In the genomic region with DNA sequence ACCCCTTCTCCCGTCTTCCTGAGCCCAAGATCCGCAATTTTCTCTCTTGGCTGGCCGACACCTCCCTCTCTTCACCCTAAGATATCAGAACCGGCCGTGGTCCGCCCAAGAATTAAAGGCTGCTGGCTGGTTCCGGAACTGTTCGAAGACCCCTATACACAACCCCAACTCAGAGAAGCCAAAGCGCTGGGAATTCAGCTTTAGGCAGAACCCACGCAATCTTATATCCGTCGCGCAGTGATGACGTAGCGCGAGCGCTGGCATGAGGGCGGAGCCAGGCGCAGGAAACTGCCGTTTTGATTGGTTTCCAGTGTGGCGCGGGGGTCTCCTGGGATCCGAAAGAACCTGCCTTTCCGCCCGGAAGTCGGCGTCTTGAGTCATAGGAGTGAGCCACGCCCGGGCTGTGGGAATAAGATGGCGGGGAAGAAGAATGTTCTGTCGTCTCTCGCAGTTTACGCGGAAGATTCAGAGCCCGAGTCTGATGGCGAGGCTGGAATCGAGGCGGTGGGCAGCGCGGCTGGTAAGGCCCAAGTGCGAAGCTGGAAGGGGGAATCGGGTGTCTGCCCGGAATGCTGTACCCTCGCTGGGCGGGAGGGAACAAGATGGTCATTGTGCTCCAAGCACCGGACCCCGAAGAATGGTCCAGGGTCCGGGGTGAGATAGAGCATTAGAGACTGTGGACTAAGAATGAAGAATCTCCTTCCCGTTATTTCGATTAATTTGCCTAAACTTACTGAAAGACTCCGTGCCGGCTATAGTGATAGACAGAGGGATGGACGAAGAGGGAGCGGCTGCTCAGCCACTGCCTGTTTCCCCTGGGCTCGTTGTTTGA, we compare ENCODE assay signal across 9 cellular contexts. TPM values are rescaled to one million over a fixed set of nuclear protein-coding genes. Genes with fewer than 3 reads are reported as not detected.
DNase-seq lines count a peak whose midpoint lies in the region; ATAC-seq and TF ChIP-seq lines count a peak whose summit lies in the region.
"Had no signal": no experiment of that assay in that cellular context is flagged by ENCODE, and none has a peak within 500 bp of the region (broad histone marks: within the 10 kb centered on the region; RNA-seq: fewer than 3 reads in every experiment).

TSS of gene RECQL5 (minus strand) at position 196 of the 832 bp plus-strand sequence. CDS start 597 bp downstream, outside the sequence.
TSS of gene SAP30BP (plus strand) at position 380 of the 832 bp plus-strand sequence. CDS start at position 415, 35 bp downstream.

- DNase-seq in NCI-H748 (lab: John Stamatoyannopoulos, UW; ENCODE audit: unreplicated experiment) (peak; percentile 96), coronary artery (ENCODE audit: low spot score) (peak; percentile 97)
- peak; percentile 99 for DNase-seq in activated CD4-positive, alpha-beta T cell treated with anti-CD3 and anti-CD28 coated beads, Interleukin-2, amount 10 ng/mL, durations not matched to agents 7 days and 5 days
- DNase-seq in stimulated activated CD4-positive, alpha-beta T cell treated with anti-CD3 and anti-CD28 coated beads, Interleukin-1b, Interleukin-23, amount 100 ng/mL, for 4 hours (ENCODE audit: low read depth in 2 of 2) = peak; percentile 94 to 99

- POLR2A ChIA-PET in activated CD4-positive, alpha-beta T cell treated with anti-CD3 and anti-CD28 coated beads, Interleukin-2, amount 10 ng/mL, durations not matched to agents 7 days and 5 days (lab: Charles Lee) = interaction anchor here (0.6 kb wide), 1 partner anchor 109 kb away, joined by 3 read pairs; no protein-coding TSS in a partner anchor

- H3K36me3 Mint-ChIP-seq in activated CD4-positive, alpha-beta T cell treated with anti-CD3 and anti-CD28 coated beads, Interleukin-2, amount 10 ng/mL, durations not matched to agents 7 days and 5 days (ENCODE audit: low read depth) = peaks cover 20% of the 10 kb centered on the region

- no peaks in the 10 kb centered on the region for H3K9me3 ChIP-seq in BLaER1

- peaks cover 32% of the 10 kb centered on the region for H3K4me1 Mint-ChIP-seq in activated CD4-positive, alpha-beta T cell treated with anti-CD3 and anti-CD28 coated beads, Interleukin-2, amount 10 ng/mL, durations not matched to agents 7 days and 5 days

- H4K20me1 ChIP-seq in BLaER1 = peaks cover 28% of the 10 kb centered on the region

- ATAC-seq in GM19328 (IDR thresholded peaks at IDR 0.05; ENCODE audit: unreplicated experiment) = peak; percentile 74
- peak; percentile 71 for ATAC-seq in HG03520 (IDR thresholded peaks at IDR 0.05; ENCODE audit: unreplicated experiment)

- no peaks in the 10 kb centered on the region for H3K9me3 Mint-ChIP-seq in activated CD4-positive, alpha-beta T cell treated with anti-CD3 and anti-CD28 coated beads, Interleukin-2, amount 10 ng/mL, durations not matched to agents 7 days and 5 days
- H3K9me3 Mint-ChIP-seq: stimulated activated naive CD8-positive, alpha-beta T cell treated with anti-CD3 and anti-CD28 coated beads, Interleukin-15, Interleukin-2, amounts not matched to agents 100 ng/mL and 50 ng/mL, for 24 hours had no signal

- H3K36me3 ChIP-seq in BLaER1 = peaks cover 57% of the 10 kb centered on the region

- H3K27me3 Mint-ChIP-seq in activated CD4-positive, alpha-beta T cell treated with anti-CD3 and anti-CD28 coated beads, Interleukin-2, amount 10 ng/mL, durations not matched to agents 7 days and 5 days = no peaks in the 10 kb centered on the region
- H3K27me3 Mint-ChIP-seq: stimulated activated naive CD8-positive, alpha-beta T cell treated with anti-CD3 and anti-CD28 coated beads, Interleukin-15, Interleukin-2, amounts not matched to agents 100 ng/mL and 50 ng/mL, for 24 hours had no signal

- H3K4me1 ChIP-seq in BLaER1 = peaks cover 35% of the 10 kb centered on the region

- H3K27ac ChIP-seq in BLaER1 (peak within 1 kb of the TSS; percentile 82), coronary artery (peak within 1 kb of the TSS; percentile 80 to 92), layer of hippocampus (ENCODE audit: low read depth, low read length) (peak within 1 kb of the TSS; percentile 69)

- CTCF ChIA-PET in activated CD4-positive, alpha-beta T cell treated with anti-CD3 and anti-CD28 coated beads, Interleukin-2, amount 10 ng/mL, durations not matched to agents 7 days and 5 days (lab: Charles Lee) = interaction anchor here (0.6 to 2.0 kb wide), 9 partner anchors 14 to 396 kb away, joined by 3 to 9 read pairs (median 3); partner anchors contain the start of genes GRB2, MIF4GD and SMIM5

- H3K27ac Mint-ChIP-seq in activated CD4-positive, alpha-beta T cell treated with anti-CD3 and anti-CD28 coated beads, Interleukin-2, amount 10 ng/mL, durations not matched to agents 7 days and 5 days = peak within 1 kb of the TSS; percentile 78
- H3K27ac Mint-ChIP-seq: stimulated activated naive CD8-positive, alpha-beta T cell treated with anti-CD3 and anti-CD28 coated beads, Interleukin-15, Interleukin-2, amounts not matched to agents 100 ng/mL and 50 ng/mL, for 24 hours had no signal

- peak within 1 kb of the TSS; percentile 95 for H3K4me2 ChIP-seq in BLaER1

- H3K4me3 ChIP-seq in BLaER1 (peak within 1 kb of the TSS; percentile 88), coronary artery (peak within 1 kb of the TSS; percentile 89)

- H3K9ac ChIP-seq in BLaER1 = peak within 1 kb of the TSS; percentile 87

- no peak for TF ChIP-seq CTCF in coronary artery (IDR thresholded peaks at IDR 0.05)

- no peak within 1 kb of the TSS for H3K4me3 Mint-ChIP-seq in activated CD4-positive, alpha-beta T cell treated with anti-CD3 and anti-CD28 coated beads, Interleukin-2, amount 10 ng/mL, durations not matched to agents 7 days and 5 days
- H3K4me3 Mint-ChIP-seq: stimulated activated naive CD8-positive, alpha-beta T cell treated with anti-CD3 and anti-CD28 coated beads, Interleukin-15, Interleukin-2, amounts not matched to agents 100 ng/mL and 50 ng/mL, for 24 hours had no signal

- H3K27me3 ChIP-seq in BLaER1 (no peaks in the 10 kb centered on the region), layer of hippocampus (ENCODE audit: control insufficient read depth, insufficient read depth, low read length) (no peaks in the 10 kb centered on the region)

RNA-seq across cellular contexts. Expression of gene RECQL5, which starts in this region (rescaled TPM):
- total RNA-seq in activated CD4-positive, alpha-beta T cell treated with anti-CD3 and anti-CD28 coated beads, Interleukin-2, amount 10 ng/mL, durations not matched to agents 7 days and 5 days = 10 to 100 TPM; 44.7 to 47.1 TPM

RNA-seq across cellular contexts. Expression of gene SAP30BP, which starts in this region (rescaled TPM):
- total RNA-seq in activated CD4-positive, alpha-beta T cell treated with anti-CD3 and anti-CD28 coated beads, Interleukin-2, amount 10 ng/mL, durations not matched to agents 7 days and 5 days = 10 to 100 TPM; 97.0 to 97.5 TPM

Comparison
In these comparisons a context has a peak if more than half of its experiments do, and no peak if none do; other contexts are left out.
1. Peak in every context shown above with its lines: DNase-seq, ATAC-seq, H3K4me3 ChIP-seq and H3K27ac ChIP-seq.